21 cellular contexts compared by ENCODE assay signal in genomic region chr2:230775737-230776136, GRCh38.
DNase-seq lines count a peak whose midpoint lies in the region; ATAC-seq and TF ChIP-seq lines count a peak whose summit lies in the region.
"Had no signal": no experiment of that assay in that cellular context is flagged by ENCODE, and none has a peak within 500 bp of the region (broad histone marks: within the 10 kb centered on the region; RNA-seq: fewer than 3 reads in every experiment).

No MANE protein-coding gene starts in this region.

- no peaks in the 10 kb centered on the region for H3K9me3 ChIP-seq in Panc1 (ENCODE audit: control insufficient read depth, insufficient read depth, low read depth, low read length)
- H3K9me3 ChIP-seq: pancreas, stomach, upper lobe of left lung had no signal

- peak overlapping the region; percentile 72 for H3K27ac Mint-ChIP-seq in activated naive CD8-positive, alpha-beta T cell
- H3K27ac Mint-ChIP-seq in activated naive CD8-positive, alpha-beta T cell treated with anti-CD3 and anti-CD28 coated beads, Interleukin-2, amount 50 U/mL, for 24 hours = no peak overlapping the region
- H3K27ac Mint-ChIP-seq in chondrocyte (ENCODE audit: unreplicated experiment) = peak overlapping the region; percentile 1
- peak overlapping the region; percentile 2 for H3K27ac Mint-ChIP-seq in stimulated activated effector memory CD8-positive, alpha-beta T cell treated with anti-CD3 and anti-CD28 coated beads, Interleukin-12 subunit alpha, Interleukin-12 subunit beta, amount 100 ng/mL, for 72 hours
- H3K27ac Mint-ChIP-seq: activated naive CD4-positive, alpha-beta T cell treated with anti-CD3 and anti-CD28 coated beads, Interleukin-2, amount 10 ng/mL, durations not matched to agents 7 days and 5 days; WTC11 had no signal

- peaks cover 31% of the 10 kb centered on the region for H3K4me1 ChIP-seq in Panc1 (ENCODE audit: control insufficient read depth, insufficient read depth, low read length)

- TF ChIP-seq CTCF in Panc1 (IDR thresholded peaks at IDR 0.05) (no peak), chondrocyte (IDR thresholded peaks at IDR 0.05) (no peak), lower leg skin (IDR thresholded peaks at IDR 0.05) (no peak)

- peaks cover 86% of the 10 kb centered on the region for H3K4me1 Mint-ChIP-seq in activated naive CD8-positive, alpha-beta T cell (ENCODE audit: low read depth)
- H3K4me1 Mint-ChIP-seq in activated naive CD8-positive, alpha-beta T cell treated with anti-CD3 and anti-CD28 coated beads, Interleukin-2, amount 50 U/mL, for 24 hours = peaks cover 95% of the 10 kb centered on the region
- peaks cover 49% of the 10 kb centered on the region for H3K4me1 Mint-ChIP-seq in chondrocyte (ENCODE audit: low read depth)
- peaks cover 71% of the 10 kb centered on the region for H3K4me1 Mint-ChIP-seq in stimulated activated effector memory CD8-positive, alpha-beta T cell treated with anti-CD3 and anti-CD28 coated beads, Interleukin-12 subunit alpha, Interleukin-12 subunit beta, amount 100 ng/mL, for 72 hours

- no TSS peak for BruUV-seq in Panc1 (replicated peaks; lab: Mats Ljungman, UMichigan)

- intact Hi-C loops in Panc1 (cut with micrococcal nuclease; ENCODE audit: unreplicated experiment) = no loop called here
- intact Hi-C loops in lower leg skin (cut with DNase I; ENCODE audit: low total_unique reads) = no loop called here

- H3K36me3 ChIP-seq in Panc1 (ENCODE audit: control insufficient read depth, insufficient read depth, low read length) = 0 out of 2 replicates have a peak, but pooled peaks cover 3% of the 10 kb centered on the region
- H3K36me3 ChIP-seq: pancreas, upper lobe of left lung had no signal

- H3K4me3 ChIP-seq in Panc1 (ENCODE audit: low read depth in 2 of 2, low read length in 2 of 2) = no peak overlapping the region
- no peak overlapping the region for H3K4me3 ChIP-seq in lower leg skin (ENCODE audit: low read depth, poor library complexity, severe bottlenecking)
- H3K4me3 ChIP-seq: dorsolateral prefrontal cortex, pancreas, stomach, upper lobe of left lung had no signal

- DNase-seq in activated naive CD8-positive, alpha-beta T cell treated with anti-CD3 and anti-CD28 coated beads, Interleukin-2, amount 50 U/mL, for 24 hours = no peak
- DNase-seq in Panc1 (ENCODE audit: low read depth, low spot score) (no peak), chondrocyte (ENCODE audit: low spot score) (no peak), lower leg skin (ENCODE audit: low spot score in 2 of 2) (no peak)
- DNase-seq in stimulated activated effector memory CD8-positive, alpha-beta T cell treated with anti-CD3 and anti-CD28 coated beads, Interleukin-12 subunit alpha, Interleukin-12 subunit beta, amount 100 ng/mL, for 72 hours (ENCODE audit: low spot score in 2 of 2) = no peak
- DNase-seq: activated naive CD4-positive, alpha-beta T cell treated with anti-CD3 and anti-CD28 coated beads, Interleukin-2, amount 10 ng/mL, durations not matched to agents 7 days and 5 days; dorsolateral prefrontal cortex; MV-4-11; NCI-H2029; NK-92 treated with Interleukin-12 subunit alpha and Interleukin-12 subunit beta, amount 100 ng/mL, for 24 hours; pancreas; stomach; T-helper 1 cell; upper lobe of left lung had no signal

- H3K4me3 Mint-ChIP-seq in activated naive CD8-positive, alpha-beta T cell = no peak overlapping the region
- no peak overlapping the region for H3K4me3 Mint-ChIP-seq in activated naive CD8-positive, alpha-beta T cell treated with anti-CD3 and anti-CD28 coated beads, Interleukin-2, amount 50 U/mL, for 24 hours
- no peak overlapping the region for H3K4me3 Mint-ChIP-seq in chondrocyte (ENCODE audit: unreplicated experiment)
- no peak overlapping the region for H3K4me3 Mint-ChIP-seq in stimulated activated effector memory CD8-positive, alpha-beta T cell treated with anti-CD3 and anti-CD28 coated beads, Interleukin-12 subunit alpha, Interleukin-12 subunit beta, amount 100 ng/mL, for 72 hours
- H3K4me3 Mint-ChIP-seq: activated naive CD4-positive, alpha-beta T cell treated with anti-CD3 and anti-CD28 coated beads, Interleukin-2, amount 10 ng/mL, durations not matched to agents 7 days and 5 days; WTC11 had no signal

- no peaks in the 10 kb centered on the region for H3K27me3 Mint-ChIP-seq in activated naive CD8-positive, alpha-beta T cell
- no peaks in the 10 kb centered on the region for H3K27me3 Mint-ChIP-seq in activated naive CD8-positive, alpha-beta T cell treated with anti-CD3 and anti-CD28 coated beads, Interleukin-2, amount 50 U/mL, for 24 hours
- no peaks in the 10 kb centered on the region for H3K27me3 Mint-ChIP-seq in chondrocyte (ENCODE audit: low read depth)
- H3K27me3 Mint-ChIP-seq: activated naive CD4-positive, alpha-beta T cell treated with anti-CD3 and anti-CD28 coated beads, Interleukin-2, amount 10 ng/mL, durations not matched to agents 7 days and 5 days had no signal

- WGBS in lower leg skin, 2 donors = 91% methylated on average over 4 of the region's 4 CpGs

- no peaks in the 10 kb centered on the region for H3K27me3 ChIP-seq in Panc1 (ENCODE audit: control insufficient read depth, insufficient read depth, low read length)
- H3K27me3 ChIP-seq: dorsolateral prefrontal cortex, pancreas, stomach, upper lobe of left lung had no signal

- no peaks in the 10 kb centered on the region for H3K9me3 Mint-ChIP-seq in activated naive CD8-positive, alpha-beta T cell (ENCODE audit: low read depth)
- H3K9me3 Mint-ChIP-seq in activated naive CD8-positive, alpha-beta T cell treated with anti-CD3 and anti-CD28 coated beads, Interleukin-2, amount 50 U/mL, for 24 hours = no peaks in the 10 kb centered on the region
- peaks cover 11% of the 10 kb centered on the region for H3K9me3 Mint-ChIP-seq in chondrocyte (ENCODE audit: low read depth)
- no peaks in the 10 kb centered on the region for H3K9me3 Mint-ChIP-seq in stimulated activated effector memory CD8-positive, alpha-beta T cell treated with anti-CD3 and anti-CD28 coated beads, Interleukin-12 subunit alpha, Interleukin-12 subunit beta, amount 100 ng/mL, for 72 hours
- H3K9me3 Mint-ChIP-seq: WTC11 had no signal

- no peak for ATAC-seq in activated naive CD8-positive, alpha-beta T cell treated with anti-CD3 and anti-CD28 coated beads, Interleukin-2, amount 50 U/mL, for 24 hours
- ATAC-seq in Panc1 = no peak
- ATAC-seq in stimulated activated effector memory CD8-positive, alpha-beta T cell treated with anti-CD3 and anti-CD28 coated beads, Interleukin-12 subunit alpha, Interleukin-12 subunit beta, amount 100 ng/mL, for 72 hours = no peak
- ATAC-seq in HG03520 (IDR thresholded peaks at IDR 0.05; ENCODE audit: unreplicated experiment) = no peak
- ATAC-seq in GM18502 (IDR thresholded peaks at IDR 0.05; ENCODE audit: poor library complexity, unreplicated experiment) = no peak
- ATAC-seq: esophagus mucosa, pancreas, Right ventricle myocardium inferior, sciatic nerve, WTC11 had no signal

- CTCF ChIA-PET in Panc1 (lab: Charles Lee) = no interaction called here

- no peak for TF ChIP-seq POLR2A in lower leg skin (IDR thresholded peaks at IDR 0.05)

- H3K27ac ChIP-seq in Panc1 (ENCODE audit: low read length) = 0 out of 2 replicates have a peak overlapping the region, but pooled peaks have one; percentile 37
- H3K27ac ChIP-seq: dorsolateral prefrontal cortex, pancreas had no signal

- in situ Hi-C loops in Panc1 (cut with HindIII; ENCODE audit: low pct_unique_long_range_greater_than_20kb, low sequenced_read_pairs) = no loop called here

- peaks cover 12% of the 10 kb centered on the region for H3K36me3 Mint-ChIP-seq in activated naive CD8-positive, alpha-beta T cell
- H3K36me3 Mint-ChIP-seq in activated naive CD8-positive, alpha-beta T cell treated with anti-CD3 and anti-CD28 coated beads, Interleukin-2, amount 50 U/mL, for 24 hours (ENCODE audit: low read depth) = peaks cover 64% of the 10 kb centered on the region
- H3K36me3 Mint-ChIP-seq in chondrocyte (ENCODE audit: low read depth) = peaks cover 7% of the 10 kb centered on the region
- H3K36me3 Mint-ChIP-seq in stimulated activated effector memory CD8-positive, alpha-beta T cell treated with anti-CD3 and anti-CD28 coated beads, Interleukin-12 subunit alpha, Interleukin-12 subunit beta, amount 100 ng/mL, for 72 hours = peaks cover 81% of the 10 kb centered on the region
- H3K36me3 Mint-ChIP-seq: WTC11 had no signal

- POLR2A ChIA-PET in Panc1 (lab: Charles Lee) = no interaction called here
